Comparison of ENCODE assay signal across 11 cellular contexts in genomic region chr1:196180847-196181593, GRCh38.
DNase-seq lines count a peak whose midpoint lies in the region; ATAC-seq, FAIRE-seq and TF ChIP-seq lines count a peak whose summit lies in the region.
"Had no signal": no experiment of that assay in that cellular context is flagged by ENCODE, and none has a peak within 500 bp of the region (broad histone marks: within the 10 kb centered on the region; RNA-seq: fewer than 3 reads in every experiment).

No MANE protein-coding gene starts in this region.

- H3K79me2 ChIP-seq in GM23248 (ENCODE audit: insufficient read depth) = no peaks in the 10 kb centered on the region
- no peaks in the 10 kb centered on the region for H3K79me2 ChIP-seq in trophoblast cell (ENCODE audit: control insufficient read depth, insufficient read depth, low read length, poor library complexity)

- H3K4me1 Mint-ChIP-seq in activated T-cell treated with anti-CD3 and anti-CD28 coated beads, Interleukin-2, amount 50 U/mL, for 4 hours (ENCODE audit: low read depth) = no peaks in the 10 kb centered on the region
- H3K4me1 Mint-ChIP-seq: naive thymus-derived CD8-positive, alpha-beta T cell; T-cell had no signal

- H3F3A ChIP-seq in GM23248 (ENCODE audit: insufficient read depth) = peaks cover 17% of the 10 kb centered on the region

- no peak overlapping the region for H4K91ac ChIP-seq in trophoblast cell (ENCODE audit: low read depth, low read length)

- H3K4me3 ChIP-seq in GM23248 = no peak overlapping the region
- H3K4me3 ChIP-seq in epithelial cell of proximal tubule (ENCODE audit: low read depth, low read length) = no peak overlapping the region
- no peak overlapping the region for H3K4me3 ChIP-seq in trophoblast cell (ENCODE audit: low read depth, low read length)

- H4K20me1 ChIP-seq in GM23248 (ENCODE audit: insufficient read depth) = no peaks in the 10 kb centered on the region

- no peaks in the 10 kb centered on the region for H3K9me3 ChIP-seq in GM23248 (ENCODE audit: low read depth)
- H3K9me3 ChIP-seq in trophoblast cell (ENCODE audit: insufficient read depth, low read depth, low read length) = no peaks in the 10 kb centered on the region

- H3K4me1 ChIP-seq in GM23248 (ENCODE audit: insufficient read depth) = peaks cover 19% of the 10 kb centered on the region
- H3K4me1 ChIP-seq in trophoblast cell (ENCODE audit: control insufficient read depth in 1 of 2, insufficient read depth in 2 of 2, low read length in 2 of 2) = peaks cover 0 to 2% of the 10 kb centered on the region in 2 experiments

- no peaks in the 10 kb centered on the region for H3K36me3 Mint-ChIP-seq in activated T-cell treated with anti-CD3 and anti-CD28 coated beads, Interleukin-2, amount 50 U/mL, for 4 hours (ENCODE audit: insufficient read depth)
- H3K36me3 Mint-ChIP-seq: naive thymus-derived CD8-positive, alpha-beta T cell; T-cell had no signal

- no peak overlapping the region for H2BK120ac ChIP-seq in trophoblast cell (ENCODE audit: insufficient read depth, low read length, poor library complexity)

- 0% methylated on average over 1 of the region's 1 CpG for WGBS in GM23248 (ENCODE audit: low coverage in 1 of 2, low lambda C conversion rate in 2 of 2, missing lambda C conversion rate in 2 of 2), 2 experiments
- WGBS in trophoblast cell (ENCODE audit: extremely low coverage, insufficient coverage, insufficient read length) = no CpG with 5 or more reads among the region's 1 CpG

- no peak overlapping the region for H3K18ac ChIP-seq in trophoblast cell (ENCODE audit: low read length)

- H3K4me2 ChIP-seq in GM23248 (ENCODE audit: unreplicated experiment) = peak overlapping the region; percentile 47
- no peak overlapping the region for H3K4me2 ChIP-seq in trophoblast cell (ENCODE audit: low read length)

- DNase-seq in GM23248 = peak; percentile 93
- DNase-seq in RCC 7860 (ENCODE audit: low spot score) = peak; percentile 95
- peak; percentile 86 for DNase-seq in epithelial cell of proximal tubule (ENCODE audit: low read depth)
- DNase-seq in trophoblast cell = no peak
- DNase-seq in NCI-H524 treated with DMSO at 0.1 percent for 48 hours (lab: John Stamatoyannopoulos, UW) = no peak
- DNase-seq in activated T-cell treated with anti-CD3 and anti-CD28 coated beads, Interleukin-2, amount 50 U/mL, for 4 hours = no peak
- DNase-seq: activated T-cell treated with anti-CD3 and anti-CD28 coated beads, Interleukin-2, amount 50 U/mL, for 48 hours; naive thymus-derived CD8-positive, alpha-beta T cell; T-cell had no signal

- peak; percentile 92 for FAIRE-seq in RCC 7860 (lab: Jason Lieb, UNC)

- no peak overlapping the region for H2AK5ac ChIP-seq in trophoblast cell (ENCODE audit: low read length)

- H2BK5ac ChIP-seq in trophoblast cell (ENCODE audit: low read depth, low read length, poor library complexity) = no peak overlapping the region

- in situ Hi-C loops in GM23248 (cut with MboI) = no loop called here

- no peaks in the 10 kb centered on the region for H3K27me3 Mint-ChIP-seq in activated T-cell treated with anti-CD3 and anti-CD28 coated beads, Interleukin-2, amount 50 U/mL, for 4 hours (ENCODE audit: low read depth)
- H3K27me3 Mint-ChIP-seq: naive thymus-derived CD8-positive, alpha-beta T cell; T-cell had no signal

- H4K12ac ChIP-seq in trophoblast cell (ENCODE audit: low read depth, low read length) = no peak overlapping the region

- no peak overlapping the region for H4K8ac ChIP-seq in trophoblast cell (ENCODE audit: low read depth, low read length)

- H2AFZ ChIP-seq in GM23248 (no peak overlapping the region), trophoblast cell (ENCODE audit: insufficient read depth, low read length, poor library complexity) (no peak overlapping the region)

- H3K9ac ChIP-seq in GM23248 (no peak overlapping the region), trophoblast cell (ENCODE audit: low read length) (no peak overlapping the region)

- no peaks in the 10 kb centered on the region for H3K9me2 ChIP-seq in GM23248 (ENCODE audit: insufficient read depth)

- ATAC-seq in GM19467 (IDR thresholded peaks at IDR 0.05; ENCODE audit: unreplicated experiment) (no peak), HG03039 (IDR thresholded peaks at IDR 0.05; ENCODE audit: unreplicated experiment) (no peak)
- no peak for ATAC-seq in activated T-cell treated with anti-CD3 and anti-CD28 coated beads, Interleukin-2, amount 50 U/mL, for 4 hours
- ATAC-seq: naive thymus-derived CD8-positive, alpha-beta T cell; T-cell had no signal

- H3K9me3 Mint-ChIP-seq in activated T-cell treated with anti-CD3 and anti-CD28 coated beads, Interleukin-2, amount 50 U/mL, for 4 hours = no peaks in the 10 kb centered on the region

- no peak overlapping the region for H2BK12ac ChIP-seq in trophoblast cell (ENCODE audit: low read length)

- peak overlapping the region; percentile 46 for H3K23ac ChIP-seq in trophoblast cell (ENCODE audit: low read length)

- no peak overlapping the region for H3K4me3 Mint-ChIP-seq in activated T-cell treated with anti-CD3 and anti-CD28 coated beads, Interleukin-2, amount 50 U/mL, for 4 hours
- H3K4me3 Mint-ChIP-seq: naive thymus-derived CD8-positive, alpha-beta T cell; T-cell had no signal

- H3K79me1 ChIP-seq in trophoblast cell (ENCODE audit: low read length) = no peaks in the 10 kb centered on the region

- 0 out of 2 replicates have a peak overlapping the region, but pooled peaks have one; percentile 11 for H3K27ac ChIP-seq in GM23248
- no peak overlapping the region for H3K27ac ChIP-seq in trophoblast cell (ENCODE audit: low read depth, low read length)

- H3K4ac ChIP-seq in trophoblast cell (ENCODE audit: low read depth, low read length) = no peak overlapping the region

- H3K14ac ChIP-seq in trophoblast cell (ENCODE audit: low read length) = no peak overlapping the region

- H3K27me3 ChIP-seq in GM23248 (replicated peaks; ENCODE audit: insufficient read depth) = no peaks in the 10 kb centered on the region
- H3K27me3 ChIP-seq in trophoblast cell (ENCODE audit: insufficient read depth, low read length) = no peaks in the 10 kb centered on the region

- H3K36me3 ChIP-seq in GM23248 (ENCODE audit: low read depth) = no peaks in the 10 kb centered on the region
- no peaks in the 10 kb centered on the region for H3K36me3 ChIP-seq in trophoblast cell (ENCODE audit: control insufficient read depth in 1 of 2, insufficient read depth in 2 of 2, low read length in 2 of 2)

- TF ChIP-seq CTCF in epithelial cell of proximal tubule (conservative IDR thresholded peaks at IDR 0.05; ENCODE audit: low read depth, low read length) = no peak

Comparison
In these comparisons a context has a peak if more than half of its experiments do, and no peak if none do; other contexts are left out.
1. DNase-seq: peak in GM23248 (single experiment), RCC 7860 (single experiment) and epithelial cell of proximal tubule (single experiment); none in trophoblast cell (0 of 2), NCI-H524 treated with DMSO at 0.1 percent for 48 hours (single experiment) and activated T-cell treated with anti-CD3 and anti-CD28 coated beads, Interleukin-2, amount 50 U/mL, for 4 hours (single experiment).